ENCODE assay signal across 23 cellular contexts in genomic region chr5:5303242-5303641, GRCh38.
"Had no signal": no experiment of that assay in that cellular context is flagged by ENCODE, and none has a peak within 500 bp of the region (broad histone marks: within the 10 kb centered on the region; RNA-seq: fewer than 3 reads in every experiment).

No MANE protein-coding gene starts in this region.

- H3K9ac ChIP-seq: neural progenitor cell had no signal

- H3K27ac ChIP-seq: gastrocnemius medialis, neural progenitor cell, prostate gland, sigmoid colon, stomach, thyroid gland had no signal

- H3K9me3 ChIP-seq: gastrocnemius medialis, mucosa of descending colon, prostate gland, thyroid gland had no signal

- H3K27ac Mint-ChIP-seq: effector memory CD8-positive, alpha-beta T cell; mesothelial cell of epicardium; naive B cell; nephron; neural progenitor cell; stimulated activated naive B cell treated with anti-CD40 and anti-IgM and Interleukin-4, amounts not matched to agents 10 μg/mL and 1 μg/mL and 100 μg/mL, for 72 hours; type B pancreatic cell had no signal

- H3K36me3 Mint-ChIP-seq: stimulated activated naive B cell treated with anti-CD40 and anti-IgM and Interleukin-4, amounts not matched to agents 10 μg/mL and 1 μg/mL and 100 μg/mL, for 72 hours had no signal

- ATAC-seq: effector memory CD8-positive, alpha-beta T cell; gastrocnemius medialis; left lobe of liver; mucosa of descending colon; stimulated activated naive B cell treated with anti-CD40 and anti-IgM and Interleukin-4, amounts not matched to agents 10 μg/mL and 1 μg/mL and 100 μg/mL, for 72 hours had no signal

- H2AFZ ChIP-seq: neural progenitor cell had no signal

- H3K36me3 ChIP-seq: gastrocnemius medialis, neural progenitor cell, prostate gland, sigmoid colon, stomach, thyroid gland had no signal

- H3K4me3 Mint-ChIP-seq: effector memory CD8-positive, alpha-beta T cell; mesothelial cell of epicardium; naive B cell; nephron; neural progenitor cell; stimulated activated naive B cell treated with anti-CD40 and anti-IgM and Interleukin-4, amounts not matched to agents 10 μg/mL and 1 μg/mL and 100 μg/mL, for 72 hours; type B pancreatic cell had no signal

- H3K4me1 Mint-ChIP-seq: stimulated activated naive B cell treated with anti-CD40 and anti-IgM and Interleukin-4, amounts not matched to agents 10 μg/mL and 1 μg/mL and 100 μg/mL, for 72 hours had no signal

- DNase-seq: cortex of kidney; effector memory CD8-positive, alpha-beta T cell; foreskin fibroblast; gastrocnemius medialis; head of caudate nucleus; kidney; mesenchymal stem cell; mucosa of descending colon; naive B cell; nucleus accumbens; right cardiac atrium; sigmoid colon; stimulated activated CD4-positive, alpha-beta T cell treated with anti-CD3 and anti-CD28 coated beads, Interleukin-2, amount 100 ng/mL, for 24 hours; stimulated activated CD4-positive, alpha-beta T cell treated with anti-CD3 and anti-CD28 coated beads, Interleukin-4, amount 100 ng/mL, for 24 hours; stimulated activated naive B cell treated with anti-CD40 and anti-IgM and Interleukin-4, amounts not matched to agents 10 μg/mL and 1 μg/mL and 100 μg/mL, for 72 hours; stomach; thyroid gland had no signal

- H3K4me3 ChIP-seq: gastrocnemius medialis, mucosa of descending colon, neural progenitor cell, prostate gland, sigmoid colon, stomach, thyroid gland had no signal

- H3K27me3 ChIP-seq: gastrocnemius medialis, neural progenitor cell, sigmoid colon, stomach, thyroid gland had no signal

- H3K4me1 ChIP-seq: prostate gland, sigmoid colon, stomach, thyroid gland had no signal

- H3K27me3 Mint-ChIP-seq: effector memory CD8-positive, alpha-beta T cell; naive B cell; stimulated activated naive B cell treated with anti-CD40 and anti-IgM and Interleukin-4, amounts not matched to agents 10 μg/mL and 1 μg/mL and 100 μg/mL, for 72 hours; type B pancreatic cell had no signal

- H3K4me2 ChIP-seq: neural progenitor cell had no signal
